In genomic region chr6:10968776-10969175, GRCh38 we compare ENCODE assay signal across 26 cellular contexts.
A peak's percentile ranks its signal among the peaks of the same experiment; 100 is the strongest.
DNase-seq lines count a peak whose midpoint lies in the region; TF ChIP-seq lines count a peak whose summit lies in the region.
"Had no signal": no experiment of that assay in that cellular context is flagged by ENCODE, and none has a peak within 500 bp of the region (broad histone marks: within the 10 kb centered on the region; RNA-seq: fewer than 3 reads in every experiment).

No MANE protein-coding gene starts in this region.

- DNase-seq in EL (peak; percentile 82), NCI-H226 (peak; percentile 86), fibroblast of mammary gland (ENCODE audit: low read depth) (peak; percentile 71), skeletal muscle cell (ENCODE audit: low read depth) (peak; percentile 31), T-helper 1 cell (no peak), COR-L47 (lab: John Stamatoyannopoulos, UW) (no peak), NCI-H2171 (lab: John Stamatoyannopoulos, UW) (no peak)
- DNase-seq: activated CD4-positive, alpha-beta T cell treated with anti-CD3 and anti-CD28 coated beads, Interleukin-2, amount 50 U/mL, for 1 hour; activated CD8-positive, alpha-beta memory T cell treated with anti-CD3 and anti-CD28 coated beads, Interleukin-2, amount 50 U/mL, for 4 hours; effector CD4-positive, alpha-beta T cell; GDM1; heart left ventricle; KG1; left ventricle myocardium superior; NCI-H187 treated with DMSO at 0.1 percent for 48 hours; NCI-H446; Peyer's patch; SJCRH30; stimulated activated CD4-positive, alpha-beta T cell treated with anti-CD3 and anti-CD28 coated beads, Interleukin-4, amount 100 ng/mL, for 24 hours; stimulated activated naive CD8-positive, alpha-beta T cell treated with anti-CD3 and anti-CD28 coated beads, Interleukin-15, amount 100 ng/mL, for 72 hours; T-helper 2 cell; transverse colon had no signal

- no peak for TF ChIP-seq CTCF in fibroblast of mammary gland (conservative IDR thresholded peaks at IDR 0.05; ENCODE audit: control insufficient read depth, insufficient read depth, low read depth, low read length)

- H3K4me3 ChIP-seq in fibroblast of mammary gland (ENCODE audit: control insufficient read depth, low read depth, low read length) (no peak overlapping the region), skeletal muscle cell (ENCODE audit: low read depth, low read length) (no peak overlapping the region)
- H3K4me3 ChIP-seq: BLaER1 treated with 17β-estradiol and CSF1 and Interleukin-3, amounts not matched to agents 10 nM and 100 nM; esophagus muscularis mucosa; GM23338; heart left ventricle; Peyer's patch; SJCRH30; smooth muscle cell; transverse colon had no signal

Comparison
In these comparisons a context has a peak if more than half of its experiments do, and no peak if none do; other contexts are left out.
1. DNase-seq: peak in EL (single experiment), NCI-H226 (single experiment), fibroblast of mammary gland (single experiment) and skeletal muscle cell (single experiment); none in T-helper 1 cell (0 of 5), COR-L47 (single experiment) and NCI-H2171 (single experiment).